ENCODE assay signal across 23 cellular contexts in genomic region chr16:84072014-84072413, GRCh38. TPM values are rescaled to one million over a fixed set of nuclear protein-coding genes. Genes with fewer than 3 reads are reported as not detected.
DNase-seq lines count a peak whose midpoint lies in the region; ATAC-seq, FAIRE-seq and TF ChIP-seq lines count a peak whose summit lies in the region.
"Had no signal": no experiment of that assay in that cellular context is flagged by ENCODE, and none has a peak within 500 bp of the region (broad histone marks: within the 10 kb centered on the region; RNA-seq: fewer than 3 reads in every experiment).

No MANE protein-coding gene starts in this region.

- FAIRE-seq in bronchial epithelial cell (lab: Jason Lieb, UNC) (no peak), HepG2 (lab: Jason Lieb, UNC) (no peak)
- FAIRE-seq: pancreas had no signal

- no peaks in the 10 kb centered on the region for H3K79me2 ChIP-seq in HepG2 (ENCODE audit: insufficient read depth, low read length)

- no peak overlapping the region for H3K4me2 ChIP-seq in HepG2 (ENCODE audit: low read depth, low read length)

- no peak for TF ChIP-seq POLR2A in esophagus muscularis mucosa (IDR thresholded peaks at IDR 0.05; ENCODE audit: low read depth)
- no peak for TF ChIP-seq POLR2A in HepG2 (IDR thresholded peaks at IDR 0.05; ENCODE audit: insufficient read depth in 1 of 2, low read depth in 2 of 2, low read length in 2 of 2)

- H3K36me3 ChIP-seq in bronchial epithelial cell (ENCODE audit: control insufficient read depth, insufficient read depth, low read length), result peaks cover 19% of the 10 kb centered on the region
- H3K36me3 ChIP-seq in esophagus muscularis mucosa, result peaks cover 60 to 100% (median 93%) of the 10 kb centered on the region in 4 donors
- peaks cover 47 to 91% of the 10 kb centered on the region in 2 experiments for H3K36me3 ChIP-seq in HepG2 (replicated peaks in 1 of 2; ENCODE audit: control insufficient read depth in 1 of 2, insufficient read depth in 2 of 2, low read length in 2 of 2)

- no peak overlapping the region for H3K27ac ChIP-seq in foreskin keratinocyte
- H3K27ac ChIP-seq in esophagus muscularis mucosa (replicated peaks in 1 of 4), result no peak overlapping the region
- H3K27ac ChIP-seq in HepG2 (ENCODE audit: extremely low read length, insufficient read depth, low read length), result no peak overlapping the region
- H3K27ac ChIP-seq: gastroesophageal sphincter, pancreas, tibial artery had no signal

- CTCF ChIA-PET in HepG2 (lab: Yijun Ruan, JAX; ENCODE audit: low intra/inter-chr PET ratio, low total read pairs), result no interaction called here

- no peak for TF ChIP-seq RAD21 in HepG2 (CRISPR knock-in tag; IDR thresholded peaks at IDR 0.05)

- H3K4me3 ChIP-seq in bronchial epithelial cell (ENCODE audit: low read depth, low read length), result no peak overlapping the region
- H3K4me3 ChIP-seq in esophagus muscularis mucosa, result no peak overlapping the region
- H3K4me3 ChIP-seq in HepG2 (replicated peaks in 1 of 3; ENCODE audit: insufficient read depth in 1 of 3, low read depth in 2 of 3, low read length in 3 of 3), result no peak overlapping the region
- H3K4me3 ChIP-seq: gastroesophageal sphincter, pancreas, tibial artery had no signal

- peak; percentile 29 for DNase-seq in EH (ENCODE audit: low read depth)
- peak; percentile 80 for DNase-seq in LHCN-M2 (ENCODE audit: low read depth)
- DNase-seq in bronchial epithelial cell (ENCODE audit: low read depth), result peak; percentile 86
- DNase-seq in foreskin keratinocyte, result peak; percentile 13 to 60
- no peak for DNase-seq in NCI-H2227 (lab: John Stamatoyannopoulos, UW; ENCODE audit: unreplicated experiment)
- DNase-seq in RPMI8226, result no peak
- DNase-seq in esophagus muscularis mucosa (ENCODE audit: extremely low spot score), result no peak
- no peak for DNase-seq in HepG2 (ENCODE audit: low spot score)
- DNase-seq: activated CD4-positive, alpha-beta T cell treated with anti-CD3 and anti-CD28 coated beads, Interleukin-2, amount 50 U/mL, for 1 hour; activated CD8-positive, alpha-beta memory T cell treated with anti-CD3 and anti-CD28 coated beads, Interleukin-2, amount 50 U/mL, for 4 hours; CD4-positive, alpha-beta T cell; DMS53; MM.1S; NCI-H146; NCI-H345; pancreas; stimulated activated CD4-positive, alpha-beta T cell treated with anti-CD3 and anti-CD28 coated beads, Interleukin-2, amount 100 ng/mL, for 24 hours; stimulated activated naive CD4-positive, alpha-beta T cell treated with Interleukin-2 at 50 U/mL for 16 hours; tibial artery had no signal

- H4K20me1 ChIP-seq in HepG2 (ENCODE audit: insufficient read depth, low read length), result no peaks in the 10 kb centered on the region

- H3K27me3 ChIP-seq in bronchial epithelial cell (ENCODE audit: control insufficient read depth, insufficient read depth, low read length) (no peaks in the 10 kb centered on the region), foreskin keratinocyte (no peaks in the 10 kb centered on the region), esophagus muscularis mucosa (no peaks in the 10 kb centered on the region), HepG2 (ENCODE audit: control insufficient read depth in 1 of 2, insufficient read depth in 2 of 2, low read length in 2 of 2) (no peaks in the 10 kb centered on the region)
- H3K27me3 ChIP-seq: gastroesophageal sphincter, pancreas, tibial artery had no signal

- ATAC-seq in foreskin keratinocyte (no peak), HepG2 (no peak)
- ATAC-seq: gastroesophageal sphincter, left lobe of liver, pancreas had no signal

- H2AFZ ChIP-seq in HepG2 (ENCODE audit: low read length), result no peak overlapping the region

- no peaks in the 10 kb centered on the region for H3K4me1 ChIP-seq in foreskin keratinocyte
- no peaks in the 10 kb centered on the region for H3K4me1 ChIP-seq in esophagus muscularis mucosa
- H3K4me1 ChIP-seq in HepG2 (ENCODE audit: insufficient read depth, low read length), result no peaks in the 10 kb centered on the region
- H3K4me1 ChIP-seq: gastroesophageal sphincter, pancreas, tibial artery had no signal

- H3K9me3 ChIP-seq in esophagus muscularis mucosa, result no peaks in the 10 kb centered on the region
- no peaks in the 10 kb centered on the region for H3K9me3 ChIP-seq in HepG2 (ENCODE audit: low read length)
- H3K9me3 ChIP-seq: gastroesophageal sphincter, pancreas, tibial artery had no signal

- H3K9ac ChIP-seq in HepG2 (ENCODE audit: insufficient read depth, low read depth, low read length), result no peak overlapping the region

- TF ChIP-seq CTCF in bronchial epithelial cell (IDR thresholded peaks at IDR 0.05; ENCODE audit: insufficient read depth, low read length, severe bottlenecking), result no peak
- TF ChIP-seq CTCF in foreskin keratinocyte (conservative IDR thresholded peaks at IDR 0.05), result no peak
- TF ChIP-seq CTCF in esophagus muscularis mucosa (IDR thresholded peaks at IDR 0.05), result no peak
- no peak for TF ChIP-seq CTCF in HepG2 (CRISPR knock-in tag; IDR thresholded peaks at IDR 0.05)

- intact Hi-C loops in esophagus muscularis mucosa (cut with DNase I), result no loop called here
- intact Hi-C loops in HepG2 (cut with micrococcal nuclease; ENCODE audit: unreplicated experiment), result no loop called here

- TF ChIP-seq EP300 in esophagus muscularis mucosa (IDR thresholded peaks at IDR 0.05), result no peak
- no peak for TF ChIP-seq EP300 in HepG2 (IDR thresholded peaks at IDR 0.05; ENCODE audit: low read depth in 2 of 2, low read length in 2 of 2)
- TF ChIP-seq EP300 in HepG2 (CRISPR knock-in tag; IDR thresholded peaks at IDR 0.05; ENCODE audit: borderline replicate concordance), result no peak

- in situ Hi-C loops in HepG2 (cut with HindIII; ENCODE audit: extremely low pct_ligation_motif_present, low pct_unique_long_range_greater_than_20kb), result no loop called here

- WGBS in esophagus muscularis mucosa, result 81% methylated on average over 10 of the region's 10 CpGs
- WGBS in HepG2 (ENCODE audit: low lambda C conversion rate), result 97% methylated on average over 10 of the region's 10 CpGs

- BruUV-seq in HepG2 (replicated peaks; lab: Mats Ljungman, UMichigan), result no TSS peak

- POLR2A ChIA-PET in HepG2 (lab: Yijun Ruan, JAX), result no interaction called here

RNA-seq across cellular contexts. Expression of gene SLC38A8, which starts 29.4 kb away (rescaled TPM):
- total RNA-seq in LHCN-M2 (2014; rRNA removed) (not detected in 2 replicates), bronchial epithelial cell (not detected in 2 replicates), foreskin keratinocyte (not detected in 2 replicates), esophagus muscularis mucosa (not detected), HepG2 (2016; rRNA removed; fragmentation: Illumina TruSeq; extraction: Trizol) (0.24 TPM in 1 of 2 replicates, not detected in the other)
- polyA plus RNA-seq in LHCN-M2 (2012), result not detected
- polyA plus RNA-seq in foreskin keratinocyte (not detected in 2 replicates), HepG2 (2011; rRNA removed) (0.37 and 0.61 TPM in 2 replicates)
- total RNA-seq in HepG2 (2016; cell fraction: cytosol; rRNA removed; fragmentation: Illumina TruSeq; extraction: Trizol; ENCODE audit: low read depth), result not detected in 2 replicates
- total RNA-seq in HepG2 (2016; cell fraction: insoluble cytoplasmic fraction; rRNA removed; fragmentation: Illumina TruSeq; extraction: Trizol), result not detected in 2 replicates
- 0.31 TPM in 1 of 2 replicates, not detected in the other for total RNA-seq in HepG2 (2016; cell fraction: membrane; rRNA removed; fragmentation: Illumina TruSeq; extraction: Trizol)
- total RNA-seq in HepG2 (2016; cell fraction: nucleus; rRNA removed; fragmentation: Illumina TruSeq; extraction: Trizol), result not detected in 2 replicates
- 0.30 and 0.38 TPM in 2 replicates for polyA plus RNA-seq in HepG2 (2011; cell fraction: cytosol; rRNA removed)
- 0.16 and 0.71 TPM in 2 replicates for polyA plus RNA-seq in HepG2 (2011; cell fraction: nucleus; rRNA removed)
- polyA plus RNA-seq in HepG2 (2012), result 0.13 TPM in 1 of 2 replicates, not detected in the other
- polyA plus RNA-seq in HepG2 (2016; cell fraction: cytosol; fragmentation: Illumina TruSeq; extraction: Trizol; ENCODE audit: low read depth), result not detected in 2 replicates
- not detected in 2 replicates for polyA plus RNA-seq in HepG2 (2016; cell fraction: insoluble cytoplasmic fraction; fragmentation: Illumina TruSeq; extraction: Trizol; ENCODE audit: low read depth)
- polyA plus RNA-seq in HepG2 (2016; cell fraction: membrane; fragmentation: Illumina TruSeq; extraction: Trizol; ENCODE audit: low read depth), result not detected in 2 replicates
- polyA plus RNA-seq in HepG2 (2016; cell fraction: nucleus; fragmentation: Illumina TruSeq; extraction: Trizol; ENCODE audit: insufficient read depth, low read depth), result not detected in 2 replicates
- 0.36 TPM in 1 of 2 replicates, not detected in the other for polyA minus RNA-seq in HepG2 (2011; rRNA and poly(A)+ RNA removed; ENCODE audit: low replicate concordance)
- polyA minus RNA-seq in HepG2 (2011; cell fraction: cytosol; rRNA and poly(A)+ RNA removed), result not detected in 2 replicates
- not detected in 2 replicates for polyA minus RNA-seq in HepG2 (2011; cell fraction: nucleus; rRNA and poly(A)+ RNA removed)
- total RNA-seq: CD4-positive, alpha-beta T cell; chondrocyte; gastroesophageal sphincter; left lobe of liver; skeletal muscle tissue had no signal

RNA-seq across cellular contexts. Expression of gene MBTPS1, which starts 44.7 kb away (rescaled TPM):
- total RNA-seq in LHCN-M2 (2014; rRNA removed) (47.1 and 48.8 TPM in 2 replicates), bronchial epithelial cell (63.4 and 67.3 TPM in 2 replicates), foreskin keratinocyte (54.8 and 56.4 TPM in 2 replicates), esophagus muscularis mucosa (10 to 100 TPM; 72.4 to 86.6 (median 82.6) TPM), HepG2 (2016; rRNA removed; fragmentation: Illumina TruSeq; extraction: Trizol) (42.0 and 56.7 TPM in 2 replicates)
- 33.0 TPM for polyA plus RNA-seq in LHCN-M2 (2012)
- polyA plus RNA-seq in foreskin keratinocyte (32.1 and 36.1 TPM in 2 replicates), HepG2 (2011; rRNA removed) (83.4 and 91.3 TPM in 2 replicates)
- 14.4 and 16.1 TPM in 2 replicates for total RNA-seq in HepG2 (2016; cell fraction: cytosol; rRNA removed; fragmentation: Illumina TruSeq; extraction: Trizol; ENCODE audit: low read depth)
- total RNA-seq in HepG2 (2016; cell fraction: insoluble cytoplasmic fraction; rRNA removed; fragmentation: Illumina TruSeq; extraction: Trizol), result 36.6 and 55.6 TPM in 2 replicates
- total RNA-seq in HepG2 (2016; cell fraction: membrane; rRNA removed; fragmentation: Illumina TruSeq; extraction: Trizol), result 45.4 and 47.4 TPM in 2 replicates
- 69.1 and 74.7 TPM in 2 replicates for total RNA-seq in HepG2 (2016; cell fraction: nucleus; rRNA removed; fragmentation: Illumina TruSeq; extraction: Trizol)
- polyA plus RNA-seq in HepG2 (2011; cell fraction: cytosol; rRNA removed), result 67.3 and 71.7 TPM in 2 replicates
- 131 and 133 TPM in 2 replicates for polyA plus RNA-seq in HepG2 (2011; cell fraction: nucleus; rRNA removed)
- polyA plus RNA-seq in HepG2 (2012), result 62.6 and 69.2 TPM in 2 replicates
- polyA plus RNA-seq in HepG2 (2016; cell fraction: cytosol; fragmentation: Illumina TruSeq; extraction: Trizol; ENCODE audit: low read depth), result 8.3 TPM in 2 replicates
- polyA plus RNA-seq in HepG2 (2016; cell fraction: insoluble cytoplasmic fraction; fragmentation: Illumina TruSeq; extraction: Trizol; ENCODE audit: low read depth), result 38.4 and 45.1 TPM in 2 replicates
- 28.8 and 29.8 TPM in 2 replicates for polyA plus RNA-seq in HepG2 (2016; cell fraction: membrane; fragmentation: Illumina TruSeq; extraction: Trizol; ENCODE audit: low read depth)
- polyA plus RNA-seq in HepG2 (2016; cell fraction: nucleus; fragmentation: Illumina TruSeq; extraction: Trizol; ENCODE audit: insufficient read depth, low read depth), result 102 and 104 TPM in 2 replicates
- 115 TPM in 2 replicates for polyA minus RNA-seq in HepG2 (2011; rRNA and poly(A)+ RNA removed; ENCODE audit: low replicate concordance)
- 74.7 and 82.8 TPM in 2 replicates for polyA minus RNA-seq in HepG2 (2011; cell fraction: cytosol; rRNA and poly(A)+ RNA removed)
- polyA minus RNA-seq in HepG2 (2011; cell fraction: nucleus; rRNA and poly(A)+ RNA removed), result 177 and 179 TPM in 2 replicates

Comparison
In these comparisons a context has a peak if more than half of its experiments do, and no peak if none do; other contexts are left out.
1. DNase-seq: peak in EH (single experiment), LHCN-M2 (single experiment), bronchial epithelial cell (single experiment) and foreskin keratinocyte (2 of 2); none in NCI-H2227 (single experiment), RPMI8226 (single experiment), esophagus muscularis mucosa (single experiment) and HepG2 (single experiment).